15 cellular contexts compared by ENCODE assay signal in the genomic region with DNA sequence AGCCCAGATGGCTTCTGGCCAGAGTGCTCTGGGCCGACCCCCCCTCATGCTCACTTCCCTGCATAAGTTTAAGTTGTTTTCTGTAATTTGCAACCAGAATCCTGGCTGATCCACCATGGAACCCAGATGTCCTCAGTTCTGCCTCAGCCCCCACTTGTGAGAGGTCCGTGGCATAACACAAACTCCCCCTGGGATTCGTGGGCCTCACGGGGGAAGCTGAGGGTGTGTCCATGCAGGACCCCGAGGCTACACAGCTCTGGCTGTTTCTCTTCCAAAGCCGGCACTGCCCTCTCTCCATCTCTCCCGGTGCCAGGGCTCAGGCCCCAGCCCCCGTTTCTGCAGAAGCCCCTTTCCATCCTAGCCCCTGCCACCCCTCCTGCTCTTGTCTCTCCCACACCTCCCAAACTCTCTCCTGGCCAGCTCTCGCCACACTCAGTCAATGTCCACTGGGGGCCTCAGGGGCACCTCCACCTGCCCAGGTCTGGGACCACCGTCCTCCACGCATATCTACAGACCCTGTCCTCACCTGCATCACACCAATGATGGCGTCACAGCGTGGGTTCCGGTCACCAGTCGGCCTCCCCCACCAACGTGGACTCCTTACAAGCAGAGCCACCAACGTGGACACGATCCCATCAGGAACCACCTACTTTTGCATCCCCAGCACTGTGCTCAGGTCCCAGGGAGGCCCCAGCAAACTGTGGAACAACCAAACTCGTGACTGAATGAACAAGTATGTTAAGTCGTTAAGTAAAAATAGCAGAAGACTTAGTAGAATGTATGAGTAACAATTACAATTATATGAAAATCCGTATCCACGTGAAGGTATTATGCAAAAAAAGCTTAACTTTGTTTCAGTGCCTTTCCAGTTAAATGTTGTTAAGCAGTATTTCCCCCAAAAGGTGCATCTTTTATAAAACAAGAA. TPM values are rescaled to one million over a fixed set of nuclear protein-coding genes. Genes with fewer than 3 reads are reported as not detected.
DNase-seq lines count a peak whose midpoint lies in the region; ATAC-seq and TF ChIP-seq lines count a peak whose summit lies in the region.
"Had no signal": no experiment of that assay in that cellular context is flagged by ENCODE, and none has a peak within 500 bp of the region (broad histone marks: within the 10 kb centered on the region; RNA-seq: fewer than 3 reads in every experiment).

No MANE protein-coding gene starts in this region.

- peak; percentile 1 for DNase-seq in ELF-1 (ENCODE audit: low read depth, low spot score)
- no peak for DNase-seq in dorsolateral prefrontal cortex
- DNase-seq in right lobe of liver = no peak
- DNase-seq in NCI-H510A (lab: John Stamatoyannopoulos, UW) = no peak
- DNase-seq: activated CD4-positive, alpha-beta T cell treated with anti-CD3 and anti-CD28 coated beads for 1 hour; COR-L47; MG63; SK-N-SH; stimulated activated naive B cell treated with anti-CD40 and anti-IgM and Interleukin-4, amounts not matched to agents 10 μg/mL and 1 μg/mL and 100 μg/mL, for 72 hours had no signal

- intact Hi-C loops in dorsolateral prefrontal cortex (cut with DNase I) (loop anchor here in 1 of 2 donors (5.0 kb wide), 1 partner anchor 36 kb away; a partner anchor contains a TSS), right lobe of liver (cut with DNase I) (no loop called here)

- H3K36me3 ChIP-seq in right lobe of liver = no peaks in the 10 kb centered on the region
- no peaks in the 10 kb centered on the region for H3K36me3 ChIP-seq in stomach smooth muscle (ENCODE audit: control insufficient read depth in 2 of 2, insufficient read depth in 2 of 2, low read length in 2 of 2)
- H3K36me3 ChIP-seq: MG63 had no signal

- H3K27me3 ChIP-seq in dorsolateral prefrontal cortex (no peaks in the 10 kb centered on the region), right lobe of liver (no peaks in the 10 kb centered on the region), stomach smooth muscle (ENCODE audit: control insufficient read depth in 1 of 2, insufficient read depth in 2 of 2, low read length in 2 of 2) (no peaks in the 10 kb centered on the region)
- H3K27me3 ChIP-seq: MG63 had no signal

- H3K4me3 ChIP-seq in dorsolateral prefrontal cortex (peak overlapping the region in 20 of 59 donors; percentile 0 to 41 (median 10)), right lobe of liver (peak overlapping the region; percentile 40 to 56 (median 43)), stomach smooth muscle (ENCODE audit: low read length in 2 of 2) (peak overlapping the region; percentile 67 to 74)
- H3K4me3 ChIP-seq: GM12878, MG63 had no signal

- TF ChIP-seq POLR2A in right lobe of liver (IDR thresholded peaks at IDR 0.05) = no peak

- no peaks in the 10 kb centered on the region for H3K9me3 ChIP-seq in right lobe of liver
- H3K9me3 ChIP-seq in stomach smooth muscle (ENCODE audit: control insufficient read depth in 2 of 2, low read length in 2 of 2) = peaks cover 0 to 2% of the 10 kb centered on the region in 2 donors
- H3K9me3 ChIP-seq: MG63, SK-N-SH had no signal

- TF ChIP-seq CTCF in dorsolateral prefrontal cortex (IDR thresholded peaks at IDR 0.05 in 54 of 56, conservative IDR thresholded peaks at IDR 0.05 in 2 of 56; ENCODE audit: low read depth in 1 of 56, partially characterized antibody in 56 of 56) = no peak
- no peak for TF ChIP-seq CTCF in right lobe of liver (IDR thresholded peaks at IDR 0.05)

- H3K27ac ChIP-seq in dorsolateral prefrontal cortex (peak overlapping the region in 53 of 59 donors; percentile 23 to 92 (median 69)), right lobe of liver (peak overlapping the region; percentile 93 to 99 (median 97)), stomach smooth muscle (ENCODE audit: low read length) (peak overlapping the region; percentile 96)
- H3K27ac ChIP-seq: HL-60 had no signal

- no peak for ATAC-seq in right lobe of liver
- no peak for ATAC-seq in HG02885 (IDR thresholded peaks at IDR 0.05; ENCODE audit: poor library complexity, unreplicated experiment)
- no peak for ATAC-seq in GM21529 (IDR thresholded peaks at IDR 0.05; ENCODE audit: unreplicated experiment)
- ATAC-seq in SK-N-SH treated with all-trans-retinoic acid at 6 μM for 48 hours = no peak
- ATAC-seq: GM12878; stimulated activated naive B cell treated with anti-CD40 and anti-IgM and Interleukin-4, amounts not matched to agents 10 μg/mL and 1 μg/mL and 100 μg/mL, for 72 hours had no signal

- H3K4me1 ChIP-seq in right lobe of liver (peaks cover 0 to 7% (median 0%) of the 10 kb centered on the region in 4 donors), stomach smooth muscle (ENCODE audit: control insufficient read depth, insufficient read depth, low read length) (peaks cover 40% of the 10 kb centered on the region)

- WGBS in right lobe of liver (ENCODE audit: insufficient coverage, low coverage, low lambda C conversion rate, missing lambda C conversion rate) = 95% methylated on average over 14 of the region's 22 CpGs

- H3K9ac ChIP-seq in stomach smooth muscle (ENCODE audit: low read length in 2 of 2) = peak overlapping the region; percentile 30 to 87
- H3K9ac ChIP-seq: SK-N-SH had no signal

TF ChIP-seq in SK-N-SH treated with all-trans-retinoic acid at 6 μM for 48 hours, 23 proteins besides CTCF, POLR2A, EP300 and RAD21:
- TF ChIP-seq RARB (CRISPR knock-in tag; IDR thresholded peaks at IDR 0.05) (no peak), BACH2 (CRISPR knock-in tag; IDR thresholded peaks at IDR 0.05; ENCODE audit: borderline replicate concordance) (no peak), ZNF70 (CRISPR knock-in tag; IDR thresholded peaks at IDR 0.05) (no peak), ZFP3 (CRISPR knock-in tag; IDR thresholded peaks at IDR 0.05) (no peak), TOX (CRISPR knock-in tag; IDR thresholded peaks at IDR 0.05; ENCODE audit: borderline replicate concordance) (no peak), ARNTL (CRISPR knock-in tag; IDR thresholded peaks at IDR 0.05; ENCODE audit: borderline replicate concordance, low read depth) (no peak), SNAI2 (CRISPR knock-in tag; IDR thresholded peaks at IDR 0.05) (no peak), CSDC2 (CRISPR knock-in tag; IDR thresholded peaks at IDR 0.05) (no peak), ZC3H10 (CRISPR knock-in tag; IDR thresholded peaks at IDR 0.05) (no peak), GLIS3 (CRISPR knock-in tag; IDR thresholded peaks at IDR 0.05) (no peak), ISL1 (CRISPR knock-in tag; IDR thresholded peaks at IDR 0.05) (no peak)
- TF ChIP-seq, protein P1, sequence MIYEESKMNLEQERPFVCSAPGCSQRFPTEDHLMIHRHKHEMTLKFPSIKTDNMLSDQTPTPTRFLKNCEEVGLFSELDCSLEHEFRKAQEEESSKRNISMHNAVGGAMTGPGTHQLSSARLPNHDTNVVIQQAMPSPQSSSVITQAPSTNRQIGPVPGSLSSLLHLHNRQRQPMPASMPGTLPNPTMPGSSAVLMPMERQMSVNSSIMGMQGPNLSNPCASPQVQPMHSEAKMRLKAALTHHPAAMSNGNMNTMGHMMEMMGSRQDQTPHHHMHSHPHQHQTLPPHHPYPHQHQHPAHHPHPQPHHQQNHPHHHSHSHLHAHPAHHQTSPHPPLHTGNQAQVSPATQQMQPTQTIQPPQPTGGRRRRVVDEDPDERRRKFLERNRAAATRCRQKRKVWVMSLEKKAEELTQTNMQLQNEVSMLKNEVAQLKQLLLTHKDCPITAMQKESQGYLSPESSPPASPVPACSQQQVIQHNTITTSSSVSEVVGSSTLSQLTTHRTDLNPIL (CRISPR knock-in tag; IDR thresholded peaks at IDR 0.05; ENCODE audit: low read depth) = no peak
- TF ChIP-seq, protein P2, sequence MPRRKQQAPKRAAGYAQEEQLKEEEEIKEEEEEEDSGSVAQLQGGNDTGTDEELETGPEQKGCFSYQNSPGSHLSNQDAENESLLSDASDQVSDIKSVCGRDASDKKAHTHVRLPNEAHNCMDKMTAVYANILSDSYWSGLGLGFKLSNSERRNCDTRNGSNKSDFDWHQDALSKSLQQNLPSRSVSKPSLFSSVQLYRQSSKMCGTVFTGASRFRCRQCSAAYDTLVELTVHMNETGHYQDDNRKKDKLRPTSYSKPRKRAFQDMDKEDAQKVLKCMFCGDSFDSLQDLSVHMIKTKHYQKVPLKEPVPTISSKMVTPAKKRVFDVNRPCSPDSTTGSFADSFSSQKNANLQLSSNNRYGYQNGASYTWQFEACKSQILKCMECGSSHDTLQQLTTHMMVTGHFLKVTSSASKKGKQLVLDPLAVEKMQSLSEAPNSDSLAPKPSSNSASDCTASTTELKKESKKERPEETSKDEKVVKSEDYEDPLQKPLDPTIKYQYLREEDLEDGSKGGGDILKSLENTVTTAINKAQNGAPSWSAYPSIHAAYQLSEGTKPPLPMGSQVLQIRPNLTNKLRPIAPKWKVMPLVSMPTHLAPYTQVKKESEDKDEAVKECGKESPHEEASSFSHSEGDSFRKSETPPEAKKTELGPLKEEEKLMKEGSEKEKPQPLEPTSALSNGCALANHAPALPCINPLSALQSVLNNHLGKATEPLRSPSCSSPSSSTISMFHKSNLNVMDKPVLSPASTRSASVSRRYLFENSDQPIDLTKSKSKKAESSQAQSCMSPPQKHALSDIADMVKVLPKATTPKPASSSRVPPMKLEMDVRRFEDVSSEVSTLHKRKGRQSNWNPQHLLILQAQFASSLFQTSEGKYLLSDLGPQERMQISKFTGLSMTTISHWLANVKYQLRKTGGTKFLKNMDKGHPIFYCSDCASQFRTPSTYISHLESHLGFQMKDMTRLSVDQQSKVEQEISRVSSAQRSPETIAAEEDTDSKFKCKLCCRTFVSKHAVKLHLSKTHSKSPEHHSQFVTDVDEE (CRISPR knock-in tag; IDR thresholded peaks at IDR 0.05) = no peak
- TF ChIP-seq, protein P3, sequence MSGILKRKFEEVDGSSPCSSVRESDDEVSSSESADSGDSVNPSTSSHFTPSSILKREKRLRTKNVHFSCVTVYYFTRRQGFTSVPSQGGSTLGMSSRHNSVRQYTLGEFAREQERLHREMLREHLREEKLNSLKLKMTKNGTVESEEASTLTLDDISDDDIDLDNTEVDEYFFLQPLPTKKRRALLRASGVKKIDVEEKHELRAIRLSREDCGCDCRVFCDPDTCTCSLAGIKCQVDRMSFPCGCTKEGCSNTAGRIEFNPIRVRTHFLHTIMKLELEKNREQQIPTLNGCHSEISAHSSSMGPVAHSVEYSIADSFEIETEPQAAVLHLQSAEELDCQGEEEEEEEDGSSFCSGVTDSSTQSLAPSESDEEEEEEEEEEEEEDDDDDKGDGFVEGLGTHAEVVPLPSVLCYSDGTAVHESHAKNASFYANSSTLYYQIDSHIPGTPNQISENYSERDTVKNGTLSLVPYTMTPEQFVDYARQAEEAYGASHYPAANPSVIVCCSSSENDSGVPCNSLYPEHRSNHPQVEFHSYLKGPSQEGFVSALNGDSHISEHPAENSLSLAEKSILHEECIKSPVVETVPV (CRISPR knock-in tag; IDR thresholded peaks at IDR 0.05) = no peak

RNA-seq across cellular contexts. Expression of a gene that starts 38.5 kb away (rescaled TPM):
- total RNA-seq in dorsolateral prefrontal cortex (100 to 1,000 TPM in 1 of 120 experiments, 10 to 100 TPM in 119; 39.6 to 102 (median 58.2) TPM), right lobe of liver (10 to 100 TPM in 5 of 6 experiments, 1 to 10 TPM in 1; 8.0 to 13.5 (median 11.7) TPM)
